ENCODE assay signal across 8 cellular contexts in genomic region chr7:35695987-35696386, GRCh38. TPM values are rescaled to one million over a fixed set of nuclear protein-coding genes. Genes with fewer than 3 reads are reported as not detected.
A peak's percentile ranks its signal among the peaks of the same experiment; 100 is the strongest.
DNase-seq lines count a peak whose midpoint lies in the region; ATAC-seq and TF ChIP-seq lines count a peak whose summit lies in the region.

No MANE protein-coding gene starts in this region.

- H3K27me3 ChIP-seq in BLaER1 (no peaks in the 10 kb centered on the region), Loucy (ENCODE audit: insufficient read depth, low read length, poor library complexity, severe bottlenecking) (no peaks in the 10 kb centered on the region), ectodermal cell (ENCODE audit: control insufficient read depth, insufficient read depth, low read length, poor library complexity, severe bottlenecking) (no peaks in the 10 kb centered on the region), neural cell (ENCODE audit: insufficient read depth, low read depth, low read length) (no peaks in the 10 kb centered on the region)

- TF ChIP-seq CTCF in Loucy (conservative IDR thresholded peaks at IDR 0.05; ENCODE audit: low read length) (no peak), neural cell (IDR thresholded peaks at IDR 0.05; ENCODE audit: poor library complexity, severe bottlenecking) (no peak)

- peaks cover 40% of the 10 kb centered on the region for H3K4me1 ChIP-seq in BLaER1
- H3K4me1 ChIP-seq in Loucy (ENCODE audit: insufficient read depth, low read length, poor library complexity, severe bottlenecking): peaks cover 27% of the 10 kb centered on the region
- H3K4me1 ChIP-seq in ectodermal cell (ENCODE audit: control insufficient read depth, insufficient read depth, low read length): peaks cover 5% of the 10 kb centered on the region

- H2AFZ ChIP-seq in Loucy (ENCODE audit: low read length) (no peak overlapping the region), neural cell (ENCODE audit: low read depth, low read length) (no peak overlapping the region)

- H3K79me2 ChIP-seq in Loucy (ENCODE audit: insufficient read depth, low read length) (peaks cover 53% of the 10 kb centered on the region), neural cell (replicated peaks; ENCODE audit: insufficient read depth, low read length) (peaks cover 34% of the 10 kb centered on the region)

- DNase-seq in pons (ENCODE audit: low spot score): no peak

- 73 to 78% methylated on average over 7 of the region's 7 CpGs for WGBS in ectodermal cell, 2 experiments

- H3K9me2 ChIP-seq in Loucy (replicated peaks; ENCODE audit: low read depth, low read length): no peaks in the 10 kb centered on the region
- no peaks in the 10 kb centered on the region for H3K9me2 ChIP-seq in neural cell (ENCODE audit: insufficient read depth, low read length)

- no peak for TF ChIP-seq RAD21 in neural cell (conservative IDR thresholded peaks at IDR 0.05)

- H3K4me2 ChIP-seq in BLaER1: peak overlapping the region; percentile 87
- H3K4me2 ChIP-seq in Loucy (ENCODE audit: low read depth, low read length, poor library complexity, severe bottlenecking): peak overlapping the region; percentile 94
- peak overlapping the region; percentile 66 for H3K4me2 ChIP-seq in neural cell (ENCODE audit: low read length)

- TF ChIP-seq EP300 in neural cell (conservative IDR thresholded peaks at IDR 0.05; ENCODE audit: poor library complexity, severe bottlenecking): no peak

- peaks cover 6% of the 10 kb centered on the region; the same call in 1 of the 2 replicates for H3K36me3 ChIP-seq in BLaER1
- no peaks in the 10 kb centered on the region for H3K36me3 ChIP-seq in Loucy (ENCODE audit: insufficient read depth, low read length)
- no peaks in the 10 kb centered on the region for H3K36me3 ChIP-seq in ectodermal cell (ENCODE audit: control insufficient read depth, insufficient read depth, low read length)
- H3K36me3 ChIP-seq in neural cell (ENCODE audit: insufficient read depth, low read length): no peaks in the 10 kb centered on the region

- peak overlapping the region; percentile 95 for H3K9ac ChIP-seq in BLaER1
- H3K9ac ChIP-seq in Loucy (ENCODE audit: low read depth, low read length, poor library complexity, severe bottlenecking): peak overlapping the region; percentile 90
- H3K9ac ChIP-seq in neural cell (ENCODE audit: low read length): no peak overlapping the region

- H3F3A ChIP-seq in Loucy (ENCODE audit: low read depth): no peaks in the 10 kb centered on the region
- no peaks in the 10 kb centered on the region for H3F3A ChIP-seq in neural cell (ENCODE audit: insufficient read depth, low read length, poor library complexity, severe bottlenecking)

- H3K27ac ChIP-seq in BLaER1 (no peak overlapping the region), ectodermal cell (ENCODE audit: insufficient read depth, low read depth, low read length, poor library complexity, severe bottlenecking) (no peak overlapping the region), neural cell (ENCODE audit: low read length) (no peak overlapping the region)

- H4K20me1 ChIP-seq in BLaER1 (peaks cover 27% of the 10 kb centered on the region), Loucy (ENCODE audit: insufficient read depth, low read length, poor library complexity, severe bottlenecking) (peaks cover 23% of the 10 kb centered on the region), neural cell (ENCODE audit: insufficient read depth) (no peaks in the 10 kb centered on the region)

- H3K9me3 ChIP-seq in BLaER1 (no peaks in the 10 kb centered on the region), Loucy (ENCODE audit: insufficient read depth, low read depth, low read length) (no peaks in the 10 kb centered on the region), ectodermal cell (ENCODE audit: control insufficient read depth, low read length) (no peaks in the 10 kb centered on the region), neural cell (ENCODE audit: low read length) (no peaks in the 10 kb centered on the region)

- H3K4me3 ChIP-seq in BLaER1 (peak overlapping the region; percentile 96), Loucy (ENCODE audit: low read length, poor library complexity, severe bottlenecking) (peak overlapping the region; percentile 81), ectodermal cell (ENCODE audit: insufficient read depth, low read depth, low read length) (peak overlapping the region; percentile 91), neural cell (ENCODE audit: low read length) (peak overlapping the region; percentile 97)

- no peak for ATAC-seq in GM19023 (IDR thresholded peaks at IDR 0.05; ENCODE audit: unreplicated experiment)
- ATAC-seq in esophagus mucosa: no peak
- ATAC-seq in GM21381 (IDR thresholded peaks at IDR 0.05; ENCODE audit: unreplicated experiment): no peak

TF ChIP-seq in neural cell, 6 proteins besides CTCF, POLR2A, EP300 and RAD21:
- TF ChIP-seq POLR2AphosphoS5 (IDR thresholded peaks at IDR 0.05) (no peak), MXI1 (conservative IDR thresholded peaks at IDR 0.05; ENCODE audit: poor library complexity, severe bottlenecking) (no peak), REST (IDR thresholded peaks at IDR 0.05; ENCODE audit: borderline replicate concordance) (no peak), TAF1 (IDR thresholded peaks at IDR 0.05; ENCODE audit: low read depth) (no peak), SMC3 (conservative IDR thresholded peaks at IDR 0.05; ENCODE audit: poor library complexity) (no peak), EZH2 (IDR thresholded peaks at IDR 0.05; ENCODE audit: borderline replicate concordance, insufficient read depth, low read length, poor library complexity, severe bottlenecking) (no peak)

RNA-seq across cellular contexts. Expression of gene HERPUD2, which starts 1.1 kb away (rescaled TPM):
- 39.5 TPM for polyA plus RNA-seq in ectodermal cell (2013, experiment 1 of 4)
- 33.2 TPM for polyA plus RNA-seq in ectodermal cell (2013, experiment 2 of 4)
- polyA plus RNA-seq in ectodermal cell (2013, experiment 3 of 4): 32.3 TPM
- polyA plus RNA-seq in ectodermal cell (2013, experiment 4 of 4): 37.0 TPM
- polyA plus RNA-seq in neural cell: 16.7 and 22.1 TPM in 2 replicates
- 35.3 and 36.7 TPM in 2 replicates for polyA minus RNA-seq in neural cell
- total RNA-seq in esophagus mucosa: 15.7 TPM
